ENCODE assay signal across 3 cellular contexts in genomic region chr12:52027085-52027843, GRCh38.
TF ChIP-seq lines count a peak whose summit lies in the region.

No MANE protein-coding gene starts in this region.

TF ChIP-seq in HEK293, 187 proteins besides CTCF, POLR2A, EP300 and RAD21 (continues in another document):
- TF ChIP-seq ZSCAN4 (tag by site-specific recombination; IDR thresholded peaks at IDR 0.05), result no peak
- TF ChIP-seq ZNF571 (tag by site-specific recombination; IDR thresholded peaks at IDR 0.05), result no peak
- no peak for TF ChIP-seq ZNF26 (tag by site-specific recombination; IDR thresholded peaks at IDR 0.05)
- TF ChIP-seq FEZF1 (tag by site-specific recombination; IDR thresholded peaks at IDR 0.05), result no peak
- TF ChIP-seq ZNF677 (tag by site-specific recombination; IDR thresholded peaks at IDR 0.05), result no peak
- TF ChIP-seq ZNF664 (tag by site-specific recombination; IDR thresholded peaks at IDR 0.05), result no peak
- TF ChIP-seq ZNF140 (tag by site-specific recombination; IDR thresholded peaks at IDR 0.05), result no peak
- 0 out of 2 replicates have a peak, but pooled peaks have one; percentile 18 for TF ChIP-seq KLF17 (tag by site-specific recombination; IDR thresholded peaks at IDR 0.05)
- TF ChIP-seq ZNF660 (tag by site-specific recombination; IDR thresholded peaks at IDR 0.05), result no peak
- TF ChIP-seq ATF2 (tag by site-specific recombination; IDR thresholded peaks at IDR 0.05; ENCODE audit: low read depth), result no peak
- TF ChIP-seq ZNF843 (tag by site-specific recombination; IDR thresholded peaks at IDR 0.05), result no peak
- no peak for TF ChIP-seq ZNF426 (tag by site-specific recombination; IDR thresholded peaks at IDR 0.05)
- no peak for TF ChIP-seq ZNF157 (tag by site-specific recombination; IDR thresholded peaks at IDR 0.05)
- 0 out of 2 replicates have a peak, but pooled peaks have one; percentile 12 for TF ChIP-seq ZIC2 (tag by site-specific recombination; IDR thresholded peaks at IDR 0.05)
- TF ChIP-seq ZNF350 (tag by site-specific recombination; IDR thresholded peaks at IDR 0.05), result no peak

TF ChIP-seq in H1, 55 proteins besides CTCF, POLR2A, EP300 and RAD21:
- TF ChIP-seq RBBP5 (IDR thresholded peaks at IDR 0.05; ENCODE audit: borderline replicate concordance, low read depth, low read length) (no peak), TCF12 (IDR thresholded peaks at IDR 0.05; ENCODE audit: low read depth, low read length) (no peak), POLR2AphosphoS5 (IDR thresholded peaks at IDR 0.05; ENCODE audit: low read depth, low read length) (no peak), SIRT6 (IDR thresholded peaks at IDR 0.05; ENCODE audit: low read length) (no peak), TAF7 (optimal IDR thresholded peaks at IDR 0.05; ENCODE audit: borderline replicate concordance, low read depth, low read length) (no peak), GTF2F1 (IDR thresholded peaks at IDR 0.05; ENCODE audit: borderline replicate concordance, low read depth, low read length) (no peak), EGR1 (IDR thresholded peaks at IDR 0.05; ENCODE audit: borderline replicate concordance, low read depth, low read length) (no peak), MAX (IDR thresholded peaks at IDR 0.05) (no peak)
TF ChIP-seq in H1: peak in this region for 0.

TF ChIP-seq in neural cell, 6 proteins besides CTCF, POLR2A, EP300 and RAD21:
- no peak for TF ChIP-seq EZH2 (IDR thresholded peaks at IDR 0.05; ENCODE audit: borderline replicate concordance, insufficient read depth, low read length, poor library complexity, severe bottlenecking)
- TF ChIP-seq POLR2AphosphoS5 (IDR thresholded peaks at IDR 0.05), result no peak
